In the genomic region with DNA sequence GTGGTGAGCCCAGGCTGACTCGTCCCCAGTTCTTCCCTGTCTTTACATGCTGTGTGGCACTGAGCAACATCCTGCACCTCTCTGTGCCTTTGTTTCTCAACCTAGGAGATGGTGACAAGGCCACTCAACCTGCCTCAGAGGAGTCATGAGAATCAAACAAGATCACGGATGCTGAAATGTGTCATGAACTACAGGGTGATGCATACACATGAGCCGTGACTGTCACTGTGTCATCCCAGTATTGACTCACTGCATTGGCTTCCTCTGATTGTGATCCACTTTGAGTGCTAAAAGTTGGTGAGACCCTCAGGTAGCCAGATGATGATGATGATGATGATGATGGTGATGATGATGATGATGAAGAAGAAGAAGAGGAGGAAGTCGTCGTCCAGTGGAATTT, we compare ENCODE assay signal across 11 cellular contexts. TPM values are rescaled to one million over a fixed set of nuclear protein-coding genes. Genes with fewer than 3 reads are reported as not detected.
DNase-seq lines count a peak whose midpoint lies in the region; ATAC-seq, FAIRE-seq and TF ChIP-seq lines count a peak whose summit lies in the region.
"Had no signal": no experiment of that assay in that cellular context is flagged by ENCODE, and none has a peak within 500 bp of the region (broad histone marks: within the 10 kb centered on the region; RNA-seq: fewer than 3 reads in every experiment).

No MANE protein-coding gene starts in this region.

- peak; percentile 1 for DNase-seq in activated T-cell treated with anti-CD3 and anti-CD28 coated beads for 24 hours (ENCODE audit: low read depth)
- DNase-seq in activated T-cell treated with anti-CD3 and anti-CD28 coated beads for 4 hours = no peak
- DNase-seq in HT1080 (ENCODE audit: low read depth) = peak; percentile 51
- no peak for DNase-seq in K562 (ENCODE audit: extremely low read depth in 1 of 4, low spot score in 3 of 4)
- peak; percentile 14 to 61 for DNase-seq in stimulated activated effector memory CD8-positive, alpha-beta T cell treated with anti-CD3 and anti-CD28 coated beads, Interleukin-12 subunit alpha, Interleukin-12 subunit beta, amount 100 ng/mL, for 72 hours (ENCODE audit: low spot score in 2 of 2)
- DNase-seq in SW 1271 (lab: John Stamatoyannopoulos, UW) = no peak
- DNase-seq in C1 segment of cervical spinal cord (lab: John Stamatoyannopoulos, UW) = no peak
- DNase-seq in GM13977 (ENCODE audit: low spot score) = no peak
- DNase-seq: nephron progenitor cell, thyroid gland had no signal

- H3K27me3 ChIP-seq in K562 (ENCODE audit: control insufficient read depth in 2 of 2, insufficient read depth in 2 of 2, low read length in 2 of 2) = no peaks in the 10 kb centered on the region
- H3K27me3 ChIP-seq: thyroid gland had no signal

- TF ChIP-seq CTCF in K562 (IDR thresholded peaks at IDR 0.05 in 2 of 3, conservative IDR thresholded peaks at IDR 0.05 in 1 of 3; ENCODE audit: insufficient read depth in 2 of 3, low read depth in 1 of 3, low read length in 3 of 3) (no peak), GM13977 (IDR thresholded peaks at IDR 0.05; ENCODE audit: extremely low read depth, insufficient read depth, missing control alignments) (no peak)

- no peak for TF ChIP-seq POLR2A in K562 (conservative IDR thresholded peaks at IDR 0.05)

- H3K9ac ChIP-seq in K562 (ENCODE audit: insufficient read depth in 1 of 2, low read depth in 2 of 2, low read length in 2 of 2) = no peak overlapping the region

- in situ Hi-C loops in K562 (cut with MboI) = no loop called here
- in situ Hi-C loops in GM13977 (cut with MboI; ENCODE audit: low pct_unique_long_range_greater_than_20kb, low sequenced_read_pairs, unreplicated experiment) = no loop called here

- H3K4me3 Mint-ChIP-seq in stimulated activated effector memory CD8-positive, alpha-beta T cell treated with anti-CD3 and anti-CD28 coated beads, Interleukin-12 subunit alpha, Interleukin-12 subunit beta, amount 100 ng/mL, for 72 hours = peak overlapping the region; percentile 46
- H3K4me3 Mint-ChIP-seq: nephron progenitor cell had no signal

- WGBS in K562 (ENCODE audit: insufficient coverage, low coverage, missing lambda C conversion rate) = 66% methylated on average over 5 of the region's 5 CpGs

- peaks cover 34% of the 10 kb centered on the region for H3K4me1 Mint-ChIP-seq in stimulated activated effector memory CD8-positive, alpha-beta T cell treated with anti-CD3 and anti-CD28 coated beads, Interleukin-12 subunit alpha, Interleukin-12 subunit beta, amount 100 ng/mL, for 72 hours
- H3K4me1 Mint-ChIP-seq: nephron progenitor cell had no signal

- intact Hi-C loops in K562 (cut with micrococcal nuclease) = no loop called here

- FAIRE-seq in K562 (lab: Jason Lieb, UNC) = no peak
- FAIRE-seq: RCC 7860 had no signal

- H3K9me3 ChIP-seq in K562 (replicated peaks; ENCODE audit: control insufficient read depth, insufficient read depth, low read depth, low read length) = no peaks in the 10 kb centered on the region
- H3K9me3 ChIP-seq: thyroid gland had no signal

- H4K20me1 ChIP-seq in K562 (replicated peaks; ENCODE audit: control insufficient read depth, insufficient read depth, low read length) = no peaks in the 10 kb centered on the region; the same call in 1 of the 2 replicates

- no TSS peak for BruUV-seq in K562 (replicated peaks; lab: Mats Ljungman, UMichigan)

- H3K36me3 ChIP-seq in K562 (ENCODE audit: control insufficient read depth, insufficient read depth, low read length) = peaks cover 4% of the 10 kb centered on the region; the same call in 1 of the 3 replicates
- H3K36me3 ChIP-seq: thyroid gland had no signal

- H3K9me3 Mint-ChIP-seq in stimulated activated effector memory CD8-positive, alpha-beta T cell treated with anti-CD3 and anti-CD28 coated beads, Interleukin-12 subunit alpha, Interleukin-12 subunit beta, amount 100 ng/mL, for 72 hours = peaks cover 2% of the 10 kb centered on the region
- H3K9me3 Mint-ChIP-seq: nephron progenitor cell had no signal

- TF ChIP-seq RAD21 in K562 (CRISPR knock-in tag; conservative IDR thresholded peaks at IDR 0.05 in 1 of 2, IDR thresholded peaks at IDR 0.05 in 1 of 2) = no peak

- H3K27ac Mint-ChIP-seq in stimulated activated effector memory CD8-positive, alpha-beta T cell treated with anti-CD3 and anti-CD28 coated beads, Interleukin-12 subunit alpha, Interleukin-12 subunit beta, amount 100 ng/mL, for 72 hours = peak overlapping the region; percentile 29

- CTCF ChIA-PET in K562 (lab: Yijun Ruan, JAX; ENCODE audit: low intra/inter-chr PET ratio) = no interaction called here

- no peak overlapping the region for H3K27ac ChIP-seq in K562 (ENCODE audit: extremely low read depth, low read depth, low read length)
- H3K27ac ChIP-seq: thyroid gland had no signal

- no peak for ATAC-seq in K562
- ATAC-seq in stimulated activated effector memory CD8-positive, alpha-beta T cell treated with anti-CD3 and anti-CD28 coated beads, Interleukin-12 subunit alpha, Interleukin-12 subunit beta, amount 100 ng/mL, for 72 hours = peak; percentile 98

- peaks cover 0 to 3% of the 10 kb centered on the region in 2 experiments; a peak in 3 of 5 replicates for H3K4me1 ChIP-seq in K562 (replicated peaks in 1 of 2; ENCODE audit: control insufficient read depth in 2 of 2, insufficient read depth in 2 of 2, low read length in 2 of 2)
- H3K4me1 ChIP-seq: thyroid gland had no signal

- H3K79me2 ChIP-seq in K562 (ENCODE audit: control insufficient read depth, insufficient read depth, low read length) = no peaks in the 10 kb centered on the region

- POLR2A ChIA-PET in K562 (lab: Yijun Ruan, JAX) = interaction anchor here (0.6 kb wide), 1 partner anchor 9 kb away, joined by 3 read pairs; no protein-coding TSS in a partner anchor

- no peak for TF ChIP-seq EP300 in K562 (IDR thresholded peaks at IDR 0.05; ENCODE audit: low read length)

- H3K4me3 ChIP-seq in K562 = no peak overlapping the region
- H3K4me3 ChIP-seq: thyroid gland had no signal

- no peaks in the 10 kb centered on the region for H3K36me3 Mint-ChIP-seq in stimulated activated effector memory CD8-positive, alpha-beta T cell treated with anti-CD3 and anti-CD28 coated beads, Interleukin-12 subunit alpha, Interleukin-12 subunit beta, amount 100 ng/mL, for 72 hours

- no peaks in the 10 kb centered on the region for H3K9me1 ChIP-seq in K562 (ENCODE audit: control insufficient read depth, insufficient read depth, low read length)

- H3K4me2 ChIP-seq in K562 (ENCODE audit: insufficient read depth, low read length) = no peak overlapping the region

- no peak overlapping the region for H2AFZ ChIP-seq in K562 (ENCODE audit: low read depth, low read length)

TF ChIP-seq in K562, 482 proteins besides CTCF, POLR2A, EP300 and RAD21 (continues in another document):
- no peak for TF ChIP-seq ZNF274 (IDR thresholded peaks at IDR 0.05; ENCODE audit: borderline replicate concordance, low read depth, low read length)
- TF ChIP-seq, protein P1, sequence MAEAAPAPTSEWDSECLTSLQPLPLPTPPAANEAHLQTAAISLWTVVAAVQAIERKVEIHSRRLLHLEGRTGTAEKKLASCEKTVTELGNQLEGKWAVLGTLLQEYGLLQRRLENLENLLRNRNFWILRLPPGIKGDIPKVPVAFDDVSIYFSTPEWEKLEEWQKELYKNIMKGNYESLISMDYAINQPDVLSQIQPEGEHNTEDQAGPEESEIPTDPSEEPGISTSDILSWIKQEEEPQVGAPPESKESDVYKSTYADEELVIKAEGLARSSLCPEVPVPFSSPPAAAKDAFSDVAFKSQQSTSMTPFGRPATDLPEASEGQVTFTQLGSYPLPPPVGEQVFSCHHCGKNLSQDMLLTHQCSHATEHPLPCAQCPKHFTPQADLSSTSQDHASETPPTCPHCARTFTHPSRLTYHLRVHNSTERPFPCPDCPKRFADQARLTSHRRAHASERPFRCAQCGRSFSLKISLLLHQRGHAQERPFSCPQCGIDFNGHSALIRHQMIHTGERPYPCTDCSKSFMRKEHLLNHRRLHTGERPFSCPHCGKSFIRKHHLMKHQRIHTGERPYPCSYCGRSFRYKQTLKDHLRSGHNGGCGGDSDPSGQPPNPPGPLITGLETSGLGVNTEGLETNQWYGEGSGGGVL (CRISPR knock-in tag; IDR thresholded peaks at IDR 0.05) = no peak
- TF ChIP-seq, protein P2, sequence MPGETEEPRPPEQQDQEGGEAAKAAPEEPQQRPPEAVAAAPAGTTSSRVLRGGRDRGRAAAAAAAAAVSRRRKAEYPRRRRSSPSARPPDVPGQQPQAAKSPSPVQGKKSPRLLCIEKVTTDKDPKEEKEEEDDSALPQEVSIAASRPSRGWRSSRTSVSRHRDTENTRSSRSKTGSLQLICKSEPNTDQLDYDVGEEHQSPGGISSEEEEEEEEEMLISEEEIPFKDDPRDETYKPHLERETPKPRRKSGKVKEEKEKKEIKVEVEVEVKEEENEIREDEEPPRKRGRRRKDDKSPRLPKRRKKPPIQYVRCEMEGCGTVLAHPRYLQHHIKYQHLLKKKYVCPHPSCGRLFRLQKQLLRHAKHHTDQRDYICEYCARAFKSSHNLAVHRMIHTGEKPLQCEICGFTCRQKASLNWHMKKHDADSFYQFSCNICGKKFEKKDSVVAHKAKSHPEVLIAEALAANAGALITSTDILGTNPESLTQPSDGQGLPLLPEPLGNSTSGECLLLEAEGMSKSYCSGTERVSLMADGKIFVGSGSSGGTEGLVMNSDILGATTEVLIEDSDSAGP (CRISPR knock-in tag; IDR thresholded peaks at IDR 0.05) = no peak
- no peak for TF ChIP-seq CHD4 (IDR thresholded peaks at IDR 0.05; ENCODE audit: insufficient read depth, insufficient replicate concordance, low read depth, low read length, poor library complexity, severe bottlenecking)

RNA-seq across cellular contexts. Expression of gene C10orf71, which starts 11.5 kb away (rescaled TPM):
- total RNA-seq in HT1080 (2014; rRNA removed; shearing (Covaris generic)) = not detected in 2 replicates
- polyA plus RNA-seq in HT1080 (2015; cell fraction: cytosol; rRNA removed) = not detected in 2 replicates
- polyA plus RNA-seq in HT1080 (2015; cell fraction: nucleus; rRNA removed) = not detected in 2 replicates
- 9.0 and 13.8 TPM in 2 replicates for total RNA-seq in K562 (2011; cell fraction: chromatin; rRNA removed; ENCODE audit: low replicate concordance)
- total RNA-seq in K562 (2011; cell fraction: nucleolus; rRNA removed) = 5.0 and 7.8 TPM in 2 replicates
- 6.0 and 7.1 TPM in 2 replicates for total RNA-seq in K562 (2011; cell fraction: nucleoplasm; rRNA removed)
- total RNA-seq in K562 (2014; rRNA removed) (1.1 and 1.7 TPM in 2 replicates), K562 (2014; rRNA removed; fragmentation: Illumina TruSeq; extraction: Trizol) (1.7 and 2.2 TPM in 2 replicates), K562 (2015; rRNA removed; fragmentation: Illumina TruSeq; extraction: Trizol) (1.5 and 2.4 TPM in 2 replicates), K562 (2021) (4.5 and 4.9 TPM in 2 replicates)
- polyA plus RNA-seq in K562 (2011; rRNA removed) (0.89 and 1.0 TPM in 2 replicates), K562 (2014; fragmentation: Illumina TruSeq; extraction: Trizol) (2.1 and 2.5 TPM in 2 replicates), K562 (2014; fragmentation: Nextera tagmentation; extraction: Ambion mirVana) (under 1 TPM; 0.06 to 0.30 TPM), K562 (2014; rRNA removed) (1.1 and 1.3 TPM in 2 replicates)
- 0.71 and 1.0 TPM in 2 replicates for polyA plus RNA-seq in K562 (2011; cell fraction: cytosol; rRNA removed)
- 2.5 and 5.7 TPM in 2 replicates for polyA plus RNA-seq in K562 (2011; cell fraction: nucleus; rRNA removed)
- 2.2 TPM in 2 replicates for polyA plus RNA-seq in K562 (2012)
- 3.6 TPM in 2 replicates for polyA minus RNA-seq in K562 (2011; rRNA and poly(A)+ RNA removed)
- polyA minus RNA-seq in K562 (2011; cell fraction: cytosol; rRNA and poly(A)+ RNA removed) = 2.8 and 3.1 TPM in 2 replicates
- 5.8 and 7.6 TPM in 2 replicates for polyA minus RNA-seq in K562 (2011; cell fraction: nucleus; rRNA and poly(A)+ RNA removed)
- total RNA-seq: thyroid gland had no signal

Comparison
In these comparisons a context has a peak if more than half of its experiments do, and no peak if none do; other contexts are left out.
1. DNase-seq: peak in activated T-cell treated with anti-CD3 and anti-CD28 coated beads for 24 hours (single experiment), HT1080 (single experiment) and stimulated activated effector memory CD8-positive, alpha-beta T cell treated with anti-CD3 and anti-CD28 coated beads, Interleukin-12 subunit alpha, Interleukin-12 subunit beta, amount 100 ng/mL, for 72 hours (2 of 2); none in activated T-cell treated with anti-CD3 and anti-CD28 coated beads for 4 hours (single experiment), K562 (0 of 4), SW 1271 (0 of 2), C1 segment of cervical spinal cord (0 of 14) and GM13977 (single experiment).